ENCODE assay signal across 23 cellular contexts in the genomic region with DNA sequence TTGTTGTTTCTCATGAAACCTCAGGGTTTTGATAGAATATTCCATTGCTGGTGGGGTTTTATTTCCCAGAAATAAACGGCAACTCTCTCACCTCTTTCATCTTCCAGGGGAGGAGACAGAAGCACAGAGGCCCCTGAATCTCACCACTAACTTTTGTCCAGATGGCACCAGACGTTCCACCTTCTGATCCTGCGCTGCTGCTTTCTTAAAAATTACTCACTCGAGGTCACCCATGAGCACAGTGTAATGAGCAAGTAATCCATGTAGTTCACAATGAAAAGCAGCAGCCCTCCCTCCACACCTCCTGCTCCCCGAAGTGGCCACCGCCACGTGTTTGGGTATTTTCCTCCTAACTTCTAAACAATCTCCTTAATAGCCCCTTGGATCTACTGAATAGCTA. TPM values are rescaled to one million over a fixed set of nuclear protein-coding genes. Genes with fewer than 3 reads are reported as not detected.
"Had no signal": no experiment of that assay in that cellular context is flagged by ENCODE, and none has a peak within 500 bp of the region (broad histone marks: within the 10 kb centered on the region; RNA-seq: fewer than 3 reads in every experiment).

No MANE protein-coding gene starts in this region.

- H3K4me3 ChIP-seq: dorsolateral prefrontal cortex, gastrocnemius medialis, lower lobe of right lung, mucosa of descending colon, prostate gland, right atrium auricular region, stomach, testis, tibial nerve, upper lobe of left lung had no signal

- H3K4me1 Mint-ChIP-seq: stimulated activated effector memory CD8-positive, alpha-beta T cell treated with anti-CD3 and anti-CD28 coated beads, Interleukin-12 subunit alpha, Interleukin-12 subunit beta, amount 100 ng/mL, for 72 hours had no signal

- DNase-seq: dorsolateral prefrontal cortex; effector CD4-positive, alpha-beta T cell; gastrocnemius medialis; left ventricle myocardium superior; lower lobe of right lung; mesenchymal stem cell; mucosa of descending colon; naive B cell; nucleus accumbens; stimulated activated CD4-positive, alpha-beta T cell treated with anti-CD3 and anti-CD28 coated beads, Interleukin-2, amount 100 ng/mL, for 24 hours; stimulated activated CD4-positive, alpha-beta T cell treated with anti-CD3 and anti-CD28 coated beads, Interleukin-4, amount 100 ng/mL, for 24 hours; stimulated activated naive CD4-positive, alpha-beta T cell treated with Interleukin-2 at 50 U/mL for 16 hours; stomach; testis had no signal

- H3K4me3 Mint-ChIP-seq: mesothelial cell of epicardium; natural killer cell treated with Interleukin-12 subunit alpha and Interleukin-12 subunit beta and Interleukin-15 and Interleukin-18, amount 100 ng/mL, for 72 hours; stimulated activated effector memory CD8-positive, alpha-beta T cell treated with anti-CD3 and anti-CD28 coated beads, Interleukin-12 subunit alpha, Interleukin-12 subunit beta, amount 100 ng/mL, for 72 hours had no signal

- H3K36me3 ChIP-seq: gastrocnemius medialis, lower lobe of right lung, prostate gland, right atrium auricular region, stomach, tibial nerve, upper lobe of left lung had no signal

- H3K9me3 Mint-ChIP-seq: mesothelial cell of epicardium; natural killer cell treated with Interleukin-12 subunit alpha and Interleukin-12 subunit beta and Interleukin-15 and Interleukin-18, amount 100 ng/mL, for 72 hours; stimulated activated effector memory CD8-positive, alpha-beta T cell treated with anti-CD3 and anti-CD28 coated beads, Interleukin-12 subunit alpha, Interleukin-12 subunit beta, amount 100 ng/mL, for 72 hours had no signal

- H3K9me3 ChIP-seq: gastrocnemius medialis, lower lobe of right lung, mucosa of descending colon, prostate gland, right atrium auricular region, stomach, testis, tibial nerve, upper lobe of left lung had no signal

- H3K36me3 Mint-ChIP-seq: mesothelial cell of epicardium; natural killer cell treated with Interleukin-12 subunit alpha and Interleukin-12 subunit beta and Interleukin-15 and Interleukin-18, amount 100 ng/mL, for 72 hours; stimulated activated effector memory CD8-positive, alpha-beta T cell treated with anti-CD3 and anti-CD28 coated beads, Interleukin-12 subunit alpha, Interleukin-12 subunit beta, amount 100 ng/mL, for 72 hours had no signal

- H3K27ac Mint-ChIP-seq: mesothelial cell of epicardium; natural killer cell treated with Interleukin-12 subunit alpha and Interleukin-12 subunit beta and Interleukin-15 and Interleukin-18, amount 100 ng/mL, for 72 hours; stimulated activated effector memory CD8-positive, alpha-beta T cell treated with anti-CD3 and anti-CD28 coated beads, Interleukin-12 subunit alpha, Interleukin-12 subunit beta, amount 100 ng/mL, for 72 hours had no signal

- H3K27me3 ChIP-seq: gastrocnemius medialis, right atrium auricular region, stomach, testis, tibial nerve, upper lobe of left lung had no signal

- H3K27ac ChIP-seq: dorsolateral prefrontal cortex, gastrocnemius medialis, lower lobe of right lung, prostate gland, right atrium auricular region, stomach, testis, upper lobe of left lung had no signal

- H3K4me1 ChIP-seq: gastrocnemius medialis, lower lobe of right lung, prostate gland, right atrium auricular region, stomach, testis had no signal

RNA-seq across cellular contexts. Expression of a gene that starts 51.3 kb away (rescaled TPM):
- total RNA-seq: glomerular endothelial cell, right atrium auricular region, stomach, subcutaneous adipose tissue had no signal
